ENCODE assay signal across 23 cellular contexts in genomic region chr12:121838096-121838495, GRCh38. TPM values are rescaled to one million over a fixed set of nuclear protein-coding genes. Genes with fewer than 3 reads are reported as not detected.
DNase-seq lines count a peak whose midpoint lies in the region; ATAC-seq, FAIRE-seq and TF ChIP-seq lines count a peak whose summit lies in the region.
"Had no signal": no experiment of that assay in that cellular context is flagged by ENCODE, and none has a peak within 500 bp of the region (broad histone marks: within the 10 kb centered on the region; RNA-seq: fewer than 3 reads in every experiment).

No MANE protein-coding gene starts in this region.

- H3K27me3 ChIP-seq in IMR-90 (ENCODE audit: control insufficient read depth, insufficient read depth, low read length) (no peaks in the 10 kb centered on the region), HepG2 (ENCODE audit: control insufficient read depth in 1 of 2, insufficient read depth in 2 of 2, low read length in 2 of 2) (no peaks in the 10 kb centered on the region), thyroid gland (no peaks in the 10 kb centered on the region)
- H3K27me3 ChIP-seq: BLaER1, Peyer's patch had no signal

- H3K36me3 Mint-ChIP-seq in activated T-helper 2 cell treated with anti-CD3 and anti-CD28 coated beads, Interferon-gamma antibody, Interleukin-2, Interleukin-4, amounts not matched to agents 10 μg/mL and 5 μg/mL and 100 μg/mL, durations not matched to agents 14 hours and 24 hours and 36 hours (ENCODE audit: low read depth): no peaks in the 10 kb centered on the region

- H3K79me1 ChIP-seq in IMR-90 (ENCODE audit: low read depth in 1 of 2, low read length in 2 of 2): peaks cover 0 to 8% of the 10 kb centered on the region in 2 experiments; a peak in 2 of 4 replicates

- no peak for DNase-seq in IMR-90
- peak; percentile 14 for DNase-seq in SW480 (ENCODE audit: low spot score)
- DNase-seq in HepG2 (ENCODE audit: low spot score): no peak
- DNase-seq in thyroid gland: peak; percentile 74 to 84
- no peak for DNase-seq in activated T-helper 2 cell treated with anti-CD3 and anti-CD28 coated beads, Interferon-gamma antibody, Interleukin-2, Interleukin-4, amounts not matched to agents 10 μg/mL and 5 μg/mL and 100 μg/mL, durations not matched to agents 14 hours and 24 hours and 36 hours (ENCODE audit: low spot score)
- DNase-seq: Caco-2; CD4-positive, alpha-beta memory T cell; DMS 273 treated with DMSO at 0.1 percent for 48 hours; DMS79 treated with DMSO at 0.1 percent for 48 hours; NCI-H1092; NCI-H1436; NCI-H187 treated with DMSO at 0.1 percent for 48 hours; NCI-H524; NCI-H774; Peyer's patch had no signal

- H2BK15ac ChIP-seq in IMR-90 (ENCODE audit: low read depth, low read length): no peak overlapping the region

- no peak overlapping the region for H3K9ac ChIP-seq in IMR-90 (ENCODE audit: low read depth, low read length)
- H3K9ac ChIP-seq in HepG2 (ENCODE audit: insufficient read depth, low read depth, low read length): no peak overlapping the region
- H3K9ac ChIP-seq: BLaER1 had no signal

- no peak overlapping the region for H4K8ac ChIP-seq in IMR-90 (ENCODE audit: low read depth in 2 of 2, low read length in 2 of 2)

- no peak overlapping the region for H2BK120ac ChIP-seq in IMR-90 (ENCODE audit: low read depth, low read length)

- H2AFZ ChIP-seq in IMR-90 (replicated peaks; ENCODE audit: low read length, poor library complexity): peak overlapping the region; percentile 51
- H2AFZ ChIP-seq in HepG2 (ENCODE audit: low read length): no peak overlapping the region
- H2AFZ ChIP-seq: GM23338 had no signal

- H3K23ac ChIP-seq in IMR-90 (ENCODE audit: low read depth, low read length): no peak overlapping the region

- no peaks in the 10 kb centered on the region for H4K20me1 ChIP-seq in IMR-90 (ENCODE audit: insufficient read depth, low read length)
- no peaks in the 10 kb centered on the region for H4K20me1 ChIP-seq in HepG2 (ENCODE audit: insufficient read depth, low read length)

- POLR2A ChIA-PET in IMR-90 (lab: Charles Lee; ENCODE audit: unreplicated experiment): no interaction called here
- POLR2A ChIA-PET in HepG2 (lab: Yijun Ruan, JAX): no interaction called here

- no peak overlapping the region for H2BK5ac ChIP-seq in IMR-90 (ENCODE audit: low read depth, low read length, poor library complexity, severe bottlenecking)

- TF ChIP-seq RAD21 in IMR-90 (IDR thresholded peaks at IDR 0.05; ENCODE audit: low read length): no peak
- TF ChIP-seq RAD21 in HepG2 (CRISPR knock-in tag; IDR thresholded peaks at IDR 0.05): no peak

- H3K4me1 Mint-ChIP-seq in activated T-helper 2 cell treated with anti-CD3 and anti-CD28 coated beads, Interferon-gamma antibody, Interleukin-2, Interleukin-4, amounts not matched to agents 10 μg/mL and 5 μg/mL and 100 μg/mL, durations not matched to agents 14 hours and 24 hours and 36 hours (ENCODE audit: low read depth): peaks cover 4% of the 10 kb centered on the region

- CTCF ChIA-PET in IMR-90 (lab: Yijun Ruan, JAX) (interaction anchor here (1.2 kb wide), 1 partner anchor 44 kb away, joined by 4 read pairs; no protein-coding TSS in a partner anchor), HepG2 (lab: Yijun Ruan, JAX; ENCODE audit: low intra/inter-chr PET ratio, low total read pairs) (no interaction called here)

- intact Hi-C loops in IMR-90 (cut with micrococcal nuclease) (loop anchor here (2.0 to 5.0 kb wide), 2 partner anchors 34 to 51 kb away; partner anchors contain the start of gene PSMD9), HepG2 (cut with micrococcal nuclease; ENCODE audit: unreplicated experiment) (no loop called here), thyroid gland (cut with DNase I) (no loop called here)
- intact Hi-C loops in activated T-helper 2 cell treated with anti-CD3 and anti-CD28 coated beads, Interferon-gamma antibody, Interleukin-2, Interleukin-4, amounts not matched to agents 10 μg/mL and 5 μg/mL and 100 μg/mL, durations not matched to agents 14 hours and 24 hours and 36 hours (cut with micrococcal nuclease): loop anchor here (2.0 to 10.0 kb wide), 3 partner anchors 43 to 387 kb away; partner anchors contain the start of genes DIABLO and PSMD9

- H3K56ac ChIP-seq in IMR-90 (ENCODE audit: extremely low read depth, insufficient read depth, low read length): no peak overlapping the region

- H3K4me3 ChIP-seq in IMR-90 (ENCODE audit: insufficient read depth, low read depth, low read length): no peak overlapping the region
- no peak overlapping the region for H3K4me3 ChIP-seq in HepG2 (replicated peaks in 1 of 3; ENCODE audit: insufficient read depth in 1 of 3, low read depth in 2 of 3, low read length in 3 of 3)
- no peak overlapping the region for H3K4me3 ChIP-seq in thyroid gland (replicated peaks in 1 of 3)
- H3K4me3 ChIP-seq: BLaER1, K562 had no signal

- TF ChIP-seq CTCF in IMR-90 (conservative IDR thresholded peaks at IDR 0.05; ENCODE audit: low read depth, low read length): no peak
- TF ChIP-seq CTCF in HepG2 (CRISPR knock-in tag; IDR thresholded peaks at IDR 0.05): no peak
- no peak for TF ChIP-seq CTCF in thyroid gland (IDR thresholded peaks at IDR 0.05)

- no peak overlapping the region for H2BK20ac ChIP-seq in IMR-90 (ENCODE audit: low read depth, low read length)

- no peak overlapping the region for H3K14ac ChIP-seq in IMR-90 (replicated peaks; ENCODE audit: low read depth, low read length)

- no peak overlapping the region for H3K4me3 Mint-ChIP-seq in activated T-helper 2 cell treated with anti-CD3 and anti-CD28 coated beads, Interferon-gamma antibody, Interleukin-2, Interleukin-4, amounts not matched to agents 10 μg/mL and 5 μg/mL and 100 μg/mL, durations not matched to agents 14 hours and 24 hours and 36 hours (ENCODE audit: low read depth)

- FAIRE-seq in HepG2 (lab: Jason Lieb, UNC): no peak
- FAIRE-seq: K562 had no signal

- H3K9me3 Mint-ChIP-seq in activated T-helper 2 cell treated with anti-CD3 and anti-CD28 coated beads, Interferon-gamma antibody, Interleukin-2, Interleukin-4, amounts not matched to agents 10 μg/mL and 5 μg/mL and 100 μg/mL, durations not matched to agents 14 hours and 24 hours and 36 hours: no peaks in the 10 kb centered on the region
- H3K9me3 Mint-ChIP-seq: CD4-positive, alpha-beta memory T cell had no signal

- TF ChIP-seq POLR2A in IMR-90 (IDR thresholded peaks at IDR 0.05; ENCODE audit: low read depth, low read length): no peak
- TF ChIP-seq POLR2A in HepG2 (IDR thresholded peaks at IDR 0.05; ENCODE audit: insufficient read depth in 1 of 2, low read depth in 2 of 2, low read length in 2 of 2): no peak
- TF ChIP-seq POLR2A in thyroid gland (IDR thresholded peaks at IDR 0.05): no peak

- BruUV-seq in IMR-90 (replicated peaks; lab: Mats Ljungman, UMichigan): no TSS peak
- no TSS peak for BruUV-seq in HepG2 (replicated peaks; lab: Mats Ljungman, UMichigan)

- no peak overlapping the region for H3K4ac ChIP-seq in IMR-90 (ENCODE audit: low read depth, low read length)

- peak overlapping the region; percentile 72 for H2AK9ac ChIP-seq in IMR-90 (replicated peaks; ENCODE audit: low read depth, low read length, poor library complexity)

- no CpG with 5 or more reads among the region's 2 CpGs for WGBS in IMR-90 (ENCODE audit: extremely low coverage in 2 of 2, insufficient read length in 1 of 2), 2 experiments
- WGBS in HepG2 (ENCODE audit: low lambda C conversion rate): 100% methylated on average over 1 of the region's 2 CpGs
- WGBS in thyroid gland, 2 donors: 35 to 47% methylated on average over 2 of the region's 2 CpGs

- H3K9me3 ChIP-seq in IMR-90 (ENCODE audit: control insufficient read depth, insufficient read depth, low read length) (no peaks in the 10 kb centered on the region), HepG2 (ENCODE audit: low read length) (no peaks in the 10 kb centered on the region), thyroid gland (no peaks in the 10 kb centered on the region)
- H3K9me3 ChIP-seq: BLaER1, Caco-2, Peyer's patch had no signal

- no peaks in the 10 kb centered on the region for H3K79me2 ChIP-seq in HepG2 (ENCODE audit: insufficient read depth, low read length)

- no peak overlapping the region for H4K91ac ChIP-seq in IMR-90 (ENCODE audit: insufficient read depth, low read depth, low read length)

- in situ Hi-C loops in IMR-90 (cut with MboI; ENCODE audit: low sequenced_read_pairs) (no loop called here), HepG2 (cut with HindIII; ENCODE audit: extremely low pct_ligation_motif_present, low pct_unique_long_range_greater_than_20kb) (no loop called here)

- H3K27ac Mint-ChIP-seq in activated T-helper 2 cell treated with anti-CD3 and anti-CD28 coated beads, Interferon-gamma antibody, Interleukin-2, Interleukin-4, amounts not matched to agents 10 μg/mL and 5 μg/mL and 100 μg/mL, durations not matched to agents 14 hours and 24 hours and 36 hours: no peak overlapping the region
- H3K27ac Mint-ChIP-seq: GM23338 had no signal

- no peak overlapping the region for H2AK5ac ChIP-seq in IMR-90 (ENCODE audit: low read depth, low read length)

- dilution Hi-C loops in IMR-90 (cut with HindIII; ENCODE audit: low sequenced_read_pairs, unreplicated experiment): no loop called here

- H3K18ac ChIP-seq in IMR-90 (ENCODE audit: low read depth, low read length): no peak overlapping the region

- TF ChIP-seq EP300 in HepG2 (IDR thresholded peaks at IDR 0.05; ENCODE audit: low read depth in 2 of 2, low read length in 2 of 2) (no peak), HepG2 (CRISPR knock-in tag; IDR thresholded peaks at IDR 0.05; ENCODE audit: borderline replicate concordance) (no peak)

- H3K36me3 ChIP-seq in IMR-90 (ENCODE audit: control insufficient read depth, insufficient read depth, low read length) (no peaks in the 10 kb centered on the region), HepG2 (replicated peaks in 1 of 2; ENCODE audit: control insufficient read depth in 1 of 2, insufficient read depth in 2 of 2, low read length in 2 of 2) (peaks cover 2 to 12% of the 10 kb centered on the region in 2 experiments; a peak in 2 of 5 replicates), thyroid gland (no peaks in the 10 kb centered on the region)
- H3K36me3 ChIP-seq: Peyer's patch had no signal

- H3K9me1 ChIP-seq in IMR-90 (ENCODE audit: insufficient read depth, low read length): no peaks in the 10 kb centered on the region

- H3K4me2 ChIP-seq in IMR-90 (ENCODE audit: low read depth, low read length): no peak overlapping the region
- H3K4me2 ChIP-seq in HepG2 (ENCODE audit: low read depth, low read length): no peak overlapping the region

- no peak overlapping the region for H4K5ac ChIP-seq in IMR-90 (ENCODE audit: low read depth, low read length)

- H3K27ac ChIP-seq in IMR-90 (ENCODE audit: insufficient read depth, low read length) (no peak overlapping the region), HepG2 (ENCODE audit: extremely low read length, insufficient read depth, low read length) (no peak overlapping the region), thyroid gland (no peak overlapping the region)
- H3K27ac ChIP-seq: BLaER1, Peyer's patch had no signal

- 0 out of 2 replicates have a peak, but pooled peaks cover under 1% of the 10 kb centered on the region for H3K4me1 ChIP-seq in IMR-90 (ENCODE audit: control insufficient read depth, insufficient read depth, low read length)
- H3K4me1 ChIP-seq in HepG2 (ENCODE audit: insufficient read depth, low read length): peaks cover 18% of the 10 kb centered on the region
- H3K4me1 ChIP-seq in thyroid gland: peaks cover 5 to 6% of the 10 kb centered on the region in 2 donors

- H3K27me3 Mint-ChIP-seq in activated T-helper 2 cell treated with anti-CD3 and anti-CD28 coated beads, Interferon-gamma antibody, Interleukin-2, Interleukin-4, amounts not matched to agents 10 μg/mL and 5 μg/mL and 100 μg/mL, durations not matched to agents 14 hours and 24 hours and 36 hours (ENCODE audit: low read depth): no peaks in the 10 kb centered on the region
- H3K27me3 Mint-ChIP-seq: CD4-positive, alpha-beta memory T cell had no signal

- ATAC-seq in IMR-90 (ENCODE audit: low read depth) (no peak), HepG2 (peak; percentile 18; the same call in 2 of the 3 replicates), GM18870 (IDR thresholded peaks at IDR 0.05; ENCODE audit: unreplicated experiment) (no peak), HG02588 (IDR thresholded peaks at IDR 0.05; ENCODE audit: unreplicated experiment) (no peak)
- ATAC-seq: GM23338, HCT116, K562, Right ventricle myocardium inferior had no signal

RNA-seq across cellular contexts. Expression of gene HPD, which starts 20.6 kb away (rescaled TPM):
- total RNA-seq in IMR-90 (2012; rRNA removed): 0.18 TPM in 1 of 2 replicates, not detected in the other
- 0.14 and 0.15 TPM in 2 replicates for polyA plus RNA-seq in IMR-90 (2012; rRNA removed)
- 0.08 and 0.13 TPM in 2 replicates for polyA plus RNA-seq in IMR-90 (2012; cell fraction: cytosol; rRNA removed)
- 0.38 and 0.45 TPM in 2 replicates for polyA plus RNA-seq in IMR-90 (2012; cell fraction: nucleus; rRNA removed; ENCODE audit: low replicate concordance)
- total RNA-seq in HepG2 (2016; rRNA removed; fragmentation: Illumina TruSeq; extraction: Trizol): 120 and 138 TPM in 2 replicates
- total RNA-seq in HepG2 (2016; cell fraction: cytosol; rRNA removed; fragmentation: Illumina TruSeq; extraction: Trizol; ENCODE audit: low read depth): 101 and 114 TPM in 2 replicates
- total RNA-seq in HepG2 (2016; cell fraction: insoluble cytoplasmic fraction; rRNA removed; fragmentation: Illumina TruSeq; extraction: Trizol): 120 and 121 TPM in 2 replicates
- 212 and 224 TPM in 2 replicates for total RNA-seq in HepG2 (2016; cell fraction: membrane; rRNA removed; fragmentation: Illumina TruSeq; extraction: Trizol)
- total RNA-seq in HepG2 (2016; cell fraction: nucleus; rRNA removed; fragmentation: Illumina TruSeq; extraction: Trizol): 62.9 and 70.7 TPM in 2 replicates
- polyA plus RNA-seq in HepG2 (2011; rRNA removed): 195 and 197 TPM in 2 replicates
- 257 and 265 TPM in 2 replicates for polyA plus RNA-seq in HepG2 (2011; cell fraction: cytosol; rRNA removed)
- polyA plus RNA-seq in HepG2 (2011; cell fraction: nucleus; rRNA removed): 119 and 130 TPM in 2 replicates
- 157 and 186 TPM in 2 replicates for polyA plus RNA-seq in HepG2 (2012)
- polyA plus RNA-seq in HepG2 (2016; cell fraction: cytosol; fragmentation: Illumina TruSeq; extraction: Trizol; ENCODE audit: low read depth): 191 and 212 TPM in 2 replicates
- 130 and 165 TPM in 2 replicates for polyA plus RNA-seq in HepG2 (2016; cell fraction: insoluble cytoplasmic fraction; fragmentation: Illumina TruSeq; extraction: Trizol; ENCODE audit: low read depth)
- 312 and 339 TPM in 2 replicates for polyA plus RNA-seq in HepG2 (2016; cell fraction: membrane; fragmentation: Illumina TruSeq; extraction: Trizol; ENCODE audit: low read depth)
- polyA plus RNA-seq in HepG2 (2016; cell fraction: nucleus; fragmentation: Illumina TruSeq; extraction: Trizol; ENCODE audit: insufficient read depth, low read depth): 122 and 126 TPM in 2 replicates
- 5.0 and 114 TPM in 2 replicates for polyA minus RNA-seq in HepG2 (2011; rRNA and poly(A)+ RNA removed; ENCODE audit: low replicate concordance)
- 74.4 and 100 TPM in 2 replicates for polyA minus RNA-seq in HepG2 (2011; cell fraction: cytosol; rRNA and poly(A)+ RNA removed)
- polyA minus RNA-seq in HepG2 (2011; cell fraction: nucleus; rRNA and poly(A)+ RNA removed): 56.0 and 68.5 TPM in 2 replicates
- 1 to 10 TPM in 1 of 4 donors, under 1 TPM in 2, not detected in 1; 0.39 to 1.2 (median 0.78) TPM for total RNA-seq in thyroid gland
- total RNA-seq in activated T-helper 2 cell treated with anti-CD3 and anti-CD28 coated beads, Interferon-gamma antibody, Interleukin-2, Interleukin-4, amounts not matched to agents 10 μg/mL and 5 μg/mL and 100 μg/mL, durations not matched to agents 14 hours and 24 hours and 36 hours: not detected in 2 replicates
- total RNA-seq: CD4-positive, alpha-beta memory T cell; GM23338; OCI-LY7; Peyer's patch had no signal
- polyA plus RNA-seq: CD4-positive, alpha-beta memory T cell; GM23338 had no signal

RNA-seq across cellular contexts. Expression of gene SETD1B, which starts 34.3 kb away (rescaled TPM):
- total RNA-seq in IMR-90 (2012; rRNA removed) (0.83 and 0.90 TPM in 2 replicates), HepG2 (2016; rRNA removed; fragmentation: Illumina TruSeq; extraction: Trizol) (1.4 and 1.8 TPM in 2 replicates), thyroid gland (10 to 100 TPM in 3 of 4 donors, 1 to 10 TPM in 1; 7.3 to 16.5 (median 11.7) TPM)
- polyA plus RNA-seq in IMR-90 (2012; rRNA removed) (5.1 and 5.5 TPM in 2 replicates), HepG2 (2011; rRNA removed) (1.1 and 1.3 TPM in 2 replicates)
- polyA plus RNA-seq in IMR-90 (2012; cell fraction: cytosol; rRNA removed): 3.1 and 3.5 TPM in 2 replicates
- polyA plus RNA-seq in IMR-90 (2012; cell fraction: nucleus; rRNA removed; ENCODE audit: low replicate concordance): 14.8 and 15.1 TPM in 2 replicates
- 0.40 and 0.44 TPM in 2 replicates for total RNA-seq in HepG2 (2016; cell fraction: cytosol; rRNA removed; fragmentation: Illumina TruSeq; extraction: Trizol; ENCODE audit: low read depth)
- 1.3 TPM in 2 replicates for total RNA-seq in HepG2 (2016; cell fraction: insoluble cytoplasmic fraction; rRNA removed; fragmentation: Illumina TruSeq; extraction: Trizol)
- 1.3 and 1.4 TPM in 2 replicates for total RNA-seq in HepG2 (2016; cell fraction: membrane; rRNA removed; fragmentation: Illumina TruSeq; extraction: Trizol)
- total RNA-seq in HepG2 (2016; cell fraction: nucleus; rRNA removed; fragmentation: Illumina TruSeq; extraction: Trizol): 2.7 and 3.3 TPM in 2 replicates
- 0.43 and 0.51 TPM in 2 replicates for polyA plus RNA-seq in HepG2 (2011; cell fraction: cytosol; rRNA removed)
- 9.3 TPM in 2 replicates for polyA plus RNA-seq in HepG2 (2011; cell fraction: nucleus; rRNA removed)
- polyA plus RNA-seq in HepG2 (2012): 4.2 and 6.2 TPM in 2 replicates
- 0.32 and 0.34 TPM in 2 replicates for polyA plus RNA-seq in HepG2 (2016; cell fraction: cytosol; fragmentation: Illumina TruSeq; extraction: Trizol; ENCODE audit: low read depth)
- 2.6 and 3.8 TPM in 2 replicates for polyA plus RNA-seq in HepG2 (2016; cell fraction: insoluble cytoplasmic fraction; fragmentation: Illumina TruSeq; extraction: Trizol; ENCODE audit: low read depth)
- 0.70 and 0.76 TPM in 2 replicates for polyA plus RNA-seq in HepG2 (2016; cell fraction: membrane; fragmentation: Illumina TruSeq; extraction: Trizol; ENCODE audit: low read depth)
- 16.0 and 18.9 TPM in 2 replicates for polyA plus RNA-seq in HepG2 (2016; cell fraction: nucleus; fragmentation: Illumina TruSeq; extraction: Trizol; ENCODE audit: insufficient read depth, low read depth)
- polyA minus RNA-seq in HepG2 (2011; rRNA and poly(A)+ RNA removed; ENCODE audit: low replicate concordance): 2.1 and 4.2 TPM in 2 replicates
- 1.8 and 2.5 TPM in 2 replicates for polyA minus RNA-seq in HepG2 (2011; cell fraction: cytosol; rRNA and poly(A)+ RNA removed)
- 3.6 and 4.4 TPM in 2 replicates for polyA minus RNA-seq in HepG2 (2011; cell fraction: nucleus; rRNA and poly(A)+ RNA removed)
- 23.3 and 24.0 TPM in 2 replicates for total RNA-seq in activated T-helper 2 cell treated with anti-CD3 and anti-CD28 coated beads, Interferon-gamma antibody, Interleukin-2, Interleukin-4, amounts not matched to agents 10 μg/mL and 5 μg/mL and 100 μg/mL, durations not matched to agents 14 hours and 24 hours and 36 hours

RNA-seq across cellular contexts. Expression of gene RHOF, which starts 44.6 kb away (rescaled TPM):
- total RNA-seq in IMR-90 (2012; rRNA removed): 3.0 and 3.9 TPM in 2 replicates
- 5.1 and 5.3 TPM in 2 replicates for polyA plus RNA-seq in IMR-90 (2012; rRNA removed)
- 4.7 and 7.8 TPM in 2 replicates for polyA plus RNA-seq in IMR-90 (2012; cell fraction: cytosol; rRNA removed)
- 14.0 and 15.7 TPM in 2 replicates for polyA plus RNA-seq in IMR-90 (2012; cell fraction: nucleus; rRNA removed; ENCODE audit: low replicate concordance)
- 11.0 and 14.6 TPM in 2 replicates for total RNA-seq in HepG2 (2016; rRNA removed; fragmentation: Illumina TruSeq; extraction: Trizol)
- 10.8 and 12.5 TPM in 2 replicates for total RNA-seq in HepG2 (2016; cell fraction: cytosol; rRNA removed; fragmentation: Illumina TruSeq; extraction: Trizol; ENCODE audit: low read depth)
- 9.8 and 14.8 TPM in 2 replicates for total RNA-seq in HepG2 (2016; cell fraction: insoluble cytoplasmic fraction; rRNA removed; fragmentation: Illumina TruSeq; extraction: Trizol)
- 18.2 and 24.9 TPM in 2 replicates for total RNA-seq in HepG2 (2016; cell fraction: membrane; rRNA removed; fragmentation: Illumina TruSeq; extraction: Trizol)
- total RNA-seq in HepG2 (2016; cell fraction: nucleus; rRNA removed; fragmentation: Illumina TruSeq; extraction: Trizol): 14.1 and 17.3 TPM in 2 replicates
- 31.3 and 32.2 TPM in 2 replicates for polyA plus RNA-seq in HepG2 (2011; rRNA removed)
- polyA plus RNA-seq in HepG2 (2011; cell fraction: cytosol; rRNA removed): 28.4 and 38.7 TPM in 2 replicates
- 37.5 and 40.2 TPM in 2 replicates for polyA plus RNA-seq in HepG2 (2011; cell fraction: nucleus; rRNA removed)
- polyA plus RNA-seq in HepG2 (2012): 10.8 and 12.9 TPM in 2 replicates
- polyA plus RNA-seq in HepG2 (2016; cell fraction: cytosol; fragmentation: Illumina TruSeq; extraction: Trizol; ENCODE audit: low read depth): 19.8 and 23.7 TPM in 2 replicates
- polyA plus RNA-seq in HepG2 (2016; cell fraction: insoluble cytoplasmic fraction; fragmentation: Illumina TruSeq; extraction: Trizol; ENCODE audit: low read depth): 19.7 and 25.0 TPM in 2 replicates
- polyA plus RNA-seq in HepG2 (2016; cell fraction: membrane; fragmentation: Illumina TruSeq; extraction: Trizol; ENCODE audit: low read depth): 27.0 and 27.4 TPM in 2 replicates
- polyA plus RNA-seq in HepG2 (2016; cell fraction: nucleus; fragmentation: Illumina TruSeq; extraction: Trizol; ENCODE audit: insufficient read depth, low read depth): 24.9 and 31.1 TPM in 2 replicates
- 46.1 and 174 TPM in 2 replicates for polyA minus RNA-seq in HepG2 (2011; rRNA and poly(A)+ RNA removed; ENCODE audit: low replicate concordance)
- polyA minus RNA-seq in HepG2 (2011; cell fraction: cytosol; rRNA and poly(A)+ RNA removed): 32.2 and 38.9 TPM in 2 replicates
- polyA minus RNA-seq in HepG2 (2011; cell fraction: nucleus; rRNA and poly(A)+ RNA removed): 32.4 and 35.6 TPM in 2 replicates
- total RNA-seq in thyroid gland: 100 to 1,000 TPM in 1 of 4 donors, 10 to 100 TPM in 3; 22.8 to 105 (median 69.9) TPM
- 115 and 119 TPM in 2 replicates for total RNA-seq in activated T-helper 2 cell treated with anti-CD3 and anti-CD28 coated beads, Interferon-gamma antibody, Interleukin-2, Interleukin-4, amounts not matched to agents 10 μg/mL and 5 μg/mL and 100 μg/mL, durations not matched to agents 14 hours and 24 hours and 36 hours

RNA-seq across cellular contexts. Expression of gene PSMD9, which starts 50.5 kb away (rescaled TPM):
- total RNA-seq in IMR-90 (2012; rRNA removed) (142 and 156 TPM in 2 replicates), HepG2 (2016; rRNA removed; fragmentation: Illumina TruSeq; extraction: Trizol) (61.1 and 73.9 TPM in 2 replicates), thyroid gland (100 to 1,000 TPM in 2 of 4 donors, 10 to 100 TPM in 2; 67.9 to 149 (median 97.4) TPM)
- polyA plus RNA-seq in IMR-90 (2012; rRNA removed) (135 and 138 TPM in 2 replicates), HepG2 (2011; rRNA removed) (41.4 and 53.5 TPM in 2 replicates)
- 82.4 and 236 TPM in 2 replicates for polyA plus RNA-seq in IMR-90 (2012; cell fraction: cytosol; rRNA removed)
- 75.4 and 108 TPM in 2 replicates for polyA plus RNA-seq in IMR-90 (2012; cell fraction: nucleus; rRNA removed; ENCODE audit: low replicate concordance)
- 14.7 and 17.8 TPM in 2 replicates for total RNA-seq in HepG2 (2016; cell fraction: cytosol; rRNA removed; fragmentation: Illumina TruSeq; extraction: Trizol; ENCODE audit: low read depth)
- total RNA-seq in HepG2 (2016; cell fraction: insoluble cytoplasmic fraction; rRNA removed; fragmentation: Illumina TruSeq; extraction: Trizol): 63.0 and 75.8 TPM in 2 replicates
- total RNA-seq in HepG2 (2016; cell fraction: membrane; rRNA removed; fragmentation: Illumina TruSeq; extraction: Trizol): 38.8 and 40.2 TPM in 2 replicates
- 22.0 and 27.1 TPM in 2 replicates for total RNA-seq in HepG2 (2016; cell fraction: nucleus; rRNA removed; fragmentation: Illumina TruSeq; extraction: Trizol)
- polyA plus RNA-seq in HepG2 (2011; cell fraction: cytosol; rRNA removed): 57.2 and 69.0 TPM in 2 replicates
- polyA plus RNA-seq in HepG2 (2011; cell fraction: nucleus; rRNA removed): 31.9 and 34.9 TPM in 2 replicates
- polyA plus RNA-seq in HepG2 (2012): 23.2 and 36.0 TPM in 2 replicates
- polyA plus RNA-seq in HepG2 (2016; cell fraction: cytosol; fragmentation: Illumina TruSeq; extraction: Trizol; ENCODE audit: low read depth): 21.2 and 23.3 TPM in 2 replicates
- polyA plus RNA-seq in HepG2 (2016; cell fraction: insoluble cytoplasmic fraction; fragmentation: Illumina TruSeq; extraction: Trizol; ENCODE audit: low read depth): 65.4 and 77.3 TPM in 2 replicates
- polyA plus RNA-seq in HepG2 (2016; cell fraction: membrane; fragmentation: Illumina TruSeq; extraction: Trizol; ENCODE audit: low read depth): 29.7 and 32.9 TPM in 2 replicates
- 33.3 and 37.2 TPM in 2 replicates for polyA plus RNA-seq in HepG2 (2016; cell fraction: nucleus; fragmentation: Illumina TruSeq; extraction: Trizol; ENCODE audit: insufficient read depth, low read depth)
- 23.4 and 46.9 TPM in 2 replicates for polyA minus RNA-seq in HepG2 (2011; rRNA and poly(A)+ RNA removed; ENCODE audit: low replicate concordance)
- 18.2 and 20.5 TPM in 2 replicates for polyA minus RNA-seq in HepG2 (2011; cell fraction: cytosol; rRNA and poly(A)+ RNA removed)
- polyA minus RNA-seq in HepG2 (2011; cell fraction: nucleus; rRNA and poly(A)+ RNA removed): 13.0 and 21.1 TPM in 2 replicates
- 65.2 and 71.0 TPM in 2 replicates for total RNA-seq in activated T-helper 2 cell treated with anti-CD3 and anti-CD28 coated beads, Interferon-gamma antibody, Interleukin-2, Interleukin-4, amounts not matched to agents 10 μg/mL and 5 μg/mL and 100 μg/mL, durations not matched to agents 14 hours and 24 hours and 36 hours

Comparison
In these comparisons a context has a peak if more than half of its experiments do, and no peak if none do; other contexts are left out.
1. DNase-seq: peak in SW480 (single experiment) and thyroid gland (2 of 2); none in IMR-90 (single experiment), HepG2 (single experiment) and activated T-helper 2 cell treated with anti-CD3 and anti-CD28 coated beads, Interferon-gamma antibody, Interleukin-2, Interleukin-4, amounts not matched to agents 10 μg/mL and 5 μg/mL and 100 μg/mL, durations not matched to agents 14 hours and 24 hours and 36 hours (single experiment).
2. RNA of gene HPD, which starts 20.6 kb away (total RNA-seq): 62.9 to 224 TPM in HepG2; 0.39 to 1.2 TPM in thyroid gland, 0.18 TPM in IMR-90 and not detected in activated T-helper 2 cell treated with anti-CD3 and anti-CD28 coated beads, Interferon-gamma antibody, Interleukin-2, Interleukin-4, amounts not matched to agents 10 μg/mL and 5 μg/mL and 100 μg/mL, durations not matched to agents 14 hours and 24 hours and 36 hours; every median in the first group is over 10 times any median in the second.
3. intact Hi-C loops: an anchor here in IMR-90 (2.0 to 5.0 kb wide) and activated T-helper 2 cell treated with anti-CD3 and anti-CD28 coated beads, Interferon-gamma antibody, Interleukin-2, Interleukin-4, amounts not matched to agents 10 μg/mL and 5 μg/mL and 100 μg/mL, durations not matched to agents 14 hours and 24 hours and 36 hours (2.0 to 10.0 kb wide); none called in HepG2 and thyroid gland.